ENCODE assay signal across 1 cellular context in the genomic region with DNA sequence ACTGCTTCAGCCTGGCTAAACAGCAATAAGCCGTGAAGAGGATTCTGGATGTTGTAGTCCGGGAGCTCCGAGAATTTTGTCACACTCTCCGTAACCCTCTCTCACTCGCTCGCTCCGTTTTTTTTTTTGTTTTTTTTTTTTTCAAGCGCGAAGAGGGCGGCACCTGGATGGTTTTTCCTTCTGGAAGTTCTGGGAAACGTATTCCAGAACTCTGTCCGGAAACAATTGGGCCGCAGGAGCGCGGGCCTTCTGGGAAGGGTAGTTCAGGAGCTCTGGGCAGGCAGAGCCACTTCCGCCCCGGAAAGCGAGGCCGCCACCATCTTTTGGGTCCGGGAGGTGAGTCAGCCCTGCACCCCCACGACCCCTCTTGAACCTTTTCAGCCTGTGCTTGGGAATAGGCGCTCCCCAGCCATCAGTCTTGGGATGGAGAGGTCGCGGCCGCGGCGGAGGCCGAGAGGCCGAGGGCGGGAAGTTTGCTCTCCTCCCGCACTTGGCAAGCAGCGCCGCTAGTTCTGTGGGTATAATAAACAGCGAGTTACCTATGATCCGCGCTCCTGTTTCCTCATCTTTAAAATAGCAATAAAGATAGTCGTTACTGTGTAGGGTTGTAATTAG.
TF ChIP-seq lines count a peak whose summit lies in the region.

A gene (plus strand): TSS at position 283 of the 615 bp plus-strand sequence. CDS start 5,261 bp downstream, outside the sequence.

TF ChIP-seq in H1, 55 proteins besides CTCF, POLR2A, EP300 and RAD21 (continued from another document):
- no peak for TF ChIP-seq HDAC6 (IDR thresholded peaks at IDR 0.05; ENCODE audit: low read depth, low read length)
- no peak for TF ChIP-seq POU5F1 (IDR thresholded peaks at IDR 0.05; ENCODE audit: low read depth, low read length)
- TF ChIP-seq SIN3A (conservative IDR thresholded peaks at IDR 0.05 in 1 of 2, IDR thresholded peaks at IDR 0.05 in 1 of 2; ENCODE audit: low read depth in 1 of 2, low read length in 2 of 2), result peak; percentile 52 to 68; a peak in 1 of 4 replicates
- TF ChIP-seq, protein P1, sequence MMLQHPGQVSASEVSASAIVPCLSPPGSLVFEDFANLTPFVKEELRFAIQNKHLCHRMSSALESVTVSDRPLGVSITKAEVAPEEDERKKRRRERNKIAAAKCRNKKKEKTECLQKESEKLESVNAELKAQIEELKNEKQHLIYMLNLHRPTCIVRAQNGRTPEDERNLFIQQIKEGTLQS (IDR thresholded peaks at IDR 0.05; ENCODE audit: insufficient read depth, low read depth, low read length), result no peak
- no peak for TF ChIP-seq CREB1 (IDR thresholded peaks at IDR 0.05)
- TF ChIP-seq SRF (IDR thresholded peaks at IDR 0.05; ENCODE audit: low read depth, low read length), result no peak
- no peak for TF ChIP-seq MAFK (IDR thresholded peaks at IDR 0.05; ENCODE audit: low read depth, low read length)
- no peak for TF ChIP-seq SP1 (IDR thresholded peaks at IDR 0.05; ENCODE audit: low read depth, low read length)
- TF ChIP-seq BRCA1 (IDR thresholded peaks at IDR 0.05; ENCODE audit: low read depth, low read length), result no peak
- TF ChIP-seq KDM5A (IDR thresholded peaks at IDR 0.05; ENCODE audit: low read length), result no peak
- TF ChIP-seq TEAD4 (IDR thresholded peaks at IDR 0.05; ENCODE audit: low read depth, low read length), result no peak
- TF ChIP-seq, protein P2, sequence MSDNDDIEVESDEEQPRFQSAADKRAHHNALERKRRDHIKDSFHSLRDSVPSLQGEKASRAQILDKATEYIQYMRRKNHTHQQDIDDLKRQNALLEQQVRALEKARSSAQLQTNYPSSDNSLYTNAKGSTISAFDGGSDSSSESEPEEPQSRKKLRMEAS (IDR thresholded peaks at IDR 0.05), result no peak
- peak; percentile 82 for TF ChIP-seq SIX5 (IDR thresholded peaks at IDR 0.05; ENCODE audit: low read depth, low read length)
- TF ChIP-seq CBX8 (IDR thresholded peaks at IDR 0.05; ENCODE audit: borderline replicate concordance, low read depth, low read length), result no peak
- no peak for TF ChIP-seq RXRA (IDR thresholded peaks at IDR 0.05; ENCODE audit: insufficient read depth, low read depth, low read length)
- TF ChIP-seq JUN (IDR thresholded peaks at IDR 0.05; ENCODE audit: low read depth, low read length), result no peak
- peak; percentile 78 for TF ChIP-seq TAF1 (IDR thresholded peaks at IDR 0.05; ENCODE audit: low read depth, low read length)
- TF ChIP-seq ZNF274 (IDR thresholded peaks at IDR 0.05; ENCODE audit: borderline replicate concordance, extremely low read depth, low read length), result no peak
- TF ChIP-seq RFX5 (IDR thresholded peaks at IDR 0.05; ENCODE audit: borderline replicate concordance, low read depth, low read length), result no peak
- TF ChIP-seq, protein P3, sequence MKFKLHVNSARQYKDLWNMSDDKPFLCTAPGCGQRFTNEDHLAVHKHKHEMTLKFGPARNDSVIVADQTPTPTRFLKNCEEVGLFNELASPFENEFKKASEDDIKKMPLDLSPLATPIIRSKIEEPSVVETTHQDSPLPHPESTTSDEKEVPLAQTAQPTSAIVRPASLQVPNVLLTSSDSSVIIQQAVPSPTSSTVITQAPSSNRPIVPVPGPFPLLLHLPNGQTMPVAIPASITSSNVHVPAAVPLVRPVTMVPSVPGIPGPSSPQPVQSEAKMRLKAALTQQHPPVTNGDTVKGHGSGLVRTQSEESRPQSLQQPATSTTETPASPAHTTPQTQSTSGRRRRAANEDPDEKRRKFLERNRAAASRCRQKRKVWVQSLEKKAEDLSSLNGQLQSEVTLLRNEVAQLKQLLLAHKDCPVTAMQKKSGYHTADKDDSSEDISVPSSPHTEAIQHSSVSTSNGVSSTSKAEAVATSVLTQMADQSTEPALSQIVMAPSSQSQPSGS (IDR thresholded peaks at IDR 0.05; ENCODE audit: low read length), result no peak
- TF ChIP-seq BACH1 (IDR thresholded peaks at IDR 0.05; ENCODE audit: low read length), result no peak
- peak; percentile 75 for TF ChIP-seq EGR1 (IDR thresholded peaks at IDR 0.05; ENCODE audit: borderline replicate concordance, low read depth, low read length)
- no peak for TF ChIP-seq CHD1 (IDR thresholded peaks at IDR 0.05; ENCODE audit: low read depth, low read length)
- no peak for TF ChIP-seq BCL11A (IDR thresholded peaks at IDR 0.05; ENCODE audit: low read depth in 2 of 2, low read length in 2 of 2)
- TF ChIP-seq SP2 (IDR thresholded peaks at IDR 0.05; ENCODE audit: low read length), result no peak
- TF ChIP-seq, protein P4, sequence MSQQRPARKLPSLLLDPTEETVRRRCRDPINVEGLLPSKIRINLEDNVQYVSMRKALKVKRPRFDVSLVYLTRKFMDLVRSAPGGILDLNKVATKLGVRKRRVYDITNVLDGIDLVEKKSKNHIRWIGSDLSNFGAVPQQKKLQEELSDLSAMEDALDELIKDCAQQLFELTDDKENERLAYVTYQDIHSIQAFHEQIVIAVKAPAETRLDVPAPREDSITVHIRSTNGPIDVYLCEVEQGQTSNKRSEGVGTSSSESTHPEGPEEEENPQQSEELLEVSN (IDR thresholded peaks at IDR 0.05), result 0 out of 2 replicates have a peak, but pooled peaks have one; percentile 12
- TF ChIP-seq CTBP2 (IDR thresholded peaks at IDR 0.05; ENCODE audit: borderline replicate concordance, insufficient read depth, insufficient read length, low read length), result no peak
- TF ChIP-seq, protein P5, sequence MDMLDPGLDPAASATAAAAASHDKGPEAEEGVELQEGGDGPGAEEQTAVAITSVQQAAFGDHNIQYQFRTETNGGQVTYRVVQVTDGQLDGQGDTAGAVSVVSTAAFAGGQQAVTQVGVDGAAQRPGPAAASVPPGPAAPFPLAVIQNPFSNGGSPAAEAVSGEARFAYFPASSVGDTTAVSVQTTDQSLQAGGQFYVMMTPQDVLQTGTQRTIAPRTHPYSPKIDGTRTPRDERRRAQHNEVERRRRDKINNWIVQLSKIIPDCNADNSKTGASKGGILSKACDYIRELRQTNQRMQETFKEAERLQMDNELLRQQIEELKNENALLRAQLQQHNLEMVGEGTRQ (IDR thresholded peaks at IDR 0.05; ENCODE audit: low read length), result no peak
- TF ChIP-seq FOSL1 (IDR thresholded peaks at IDR 0.05; ENCODE audit: insufficient read depth, low read depth, low read length), result no peak
- TF ChIP-seq POLR2AphosphoS5 (IDR thresholded peaks at IDR 0.05; ENCODE audit: low read depth, low read length), result peak; percentile 71
- no peak; the same call in 1 of the 2 replicates for TF ChIP-seq RBBP5 (IDR thresholded peaks at IDR 0.05; ENCODE audit: borderline replicate concordance, low read depth, low read length)
- TF ChIP-seq SIRT6 (IDR thresholded peaks at IDR 0.05; ENCODE audit: low read length), result no peak
- no peak for TF ChIP-seq SUZ12 (IDR thresholded peaks at IDR 0.05; ENCODE audit: low read length)
- peak; percentile 86 for TF ChIP-seq YY1 (IDR thresholded peaks at IDR 0.05; ENCODE audit: low read depth, low read length)
- no peak for TF ChIP-seq CBX5 (IDR thresholded peaks at IDR 0.05; ENCODE audit: low read depth, low read length)
- TF ChIP-seq KDM1A (IDR thresholded peaks at IDR 0.05; ENCODE audit: borderline replicate concordance, low read length), result no peak
- peak; percentile 84 for TF ChIP-seq JUND (IDR thresholded peaks at IDR 0.05; ENCODE audit: low read length)
- TF ChIP-seq GABPA (IDR thresholded peaks at IDR 0.05; ENCODE audit: borderline replicate concordance, insufficient read depth, low read length), result peak; percentile 93
- peak; percentile 82 for TF ChIP-seq PHF8 (conservative IDR thresholded peaks at IDR 0.05; ENCODE audit: low read depth, low read length)
TF ChIP-seq in H1: peak in this region for 14.
